In the genomic region with DNA sequence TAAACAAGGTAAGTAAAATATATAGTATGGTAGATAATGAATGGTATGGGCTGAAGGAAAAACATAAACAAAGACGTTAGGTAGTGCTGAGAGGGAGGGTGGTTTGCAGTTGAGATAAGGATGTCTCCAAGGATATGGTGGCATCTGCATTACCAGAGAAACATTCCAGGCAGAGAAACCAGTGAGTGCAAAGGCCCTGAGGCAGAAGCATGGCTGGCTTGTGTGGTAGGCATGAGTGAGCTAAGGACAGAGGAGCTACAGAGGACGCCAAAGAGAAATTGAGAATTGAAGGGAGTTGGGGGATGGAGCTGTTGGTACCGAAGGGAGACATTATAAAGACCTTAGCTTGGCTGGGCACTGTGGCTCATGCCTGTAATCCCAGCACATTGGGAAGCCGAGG, we compare ENCODE assay signal across 15 cellular contexts. TPM values are rescaled to one million over a fixed set of nuclear protein-coding genes. Genes with fewer than 3 reads are reported as not detected.
A peak's percentile ranks its signal among the peaks of the same experiment; 100 is the strongest.
DNase-seq lines count a peak whose midpoint lies in the region; FAIRE-seq and TF ChIP-seq lines count a peak whose summit lies in the region.
"Had no signal": no experiment of that assay in that cellular context is flagged by ENCODE, and none has a peak within 500 bp of the region (broad histone marks: within the 10 kb centered on the region; RNA-seq: fewer than 3 reads in every experiment).

No MANE protein-coding gene starts in this region.

- H3K4me2 ChIP-seq in mammary epithelial cell (ENCODE audit: insufficient read depth, low read depth, low read length) (no peak overlapping the region), trophoblast cell (ENCODE audit: low read length) (no peak overlapping the region)
- H3K4me2 ChIP-seq: A549 had no signal

- H2BK120ac ChIP-seq in trophoblast cell (ENCODE audit: insufficient read depth, low read length, poor library complexity) = no peak overlapping the region

- H3K27ac ChIP-seq in mammary epithelial cell (ENCODE audit: insufficient read depth, low read depth, low read length) (peak overlapping the region; percentile 7), trophoblast cell (ENCODE audit: low read depth, low read length) (no peak overlapping the region)
- H3K27ac ChIP-seq: C4-2B had no signal

- H4K91ac ChIP-seq in trophoblast cell (ENCODE audit: low read depth, low read length) = peak overlapping the region; percentile 22

- H4K20me1 ChIP-seq in mammary epithelial cell (ENCODE audit: insufficient read depth, low read length) = no peaks in the 10 kb centered on the region

- no peak overlapping the region for H2BK5ac ChIP-seq in trophoblast cell (ENCODE audit: low read depth, low read length, poor library complexity)

- CTCF ChIA-PET in mammary epithelial cell (lab: Charles Lee; ENCODE audit: low non-redundant PET) = no interaction called here

- FAIRE-seq in HTR-8/SVneo (lab: Jason Lieb, UNC) = peak; percentile 48
- no peak for FAIRE-seq in frontal cortex (lab: Jason Lieb, UNC)
- FAIRE-seq: A549, H1 had no signal

- DNase-seq in ELF-1 (ENCODE audit: low read depth, low spot score) = peak; percentile 35
- no peak for DNase-seq in HTR-8/SVneo (ENCODE audit: insufficient read length, low spot score)
- no peak for DNase-seq in mammary epithelial cell
- DNase-seq in trophoblast cell = peak in 1 of 2 donors; percentile 77
- no peak for DNase-seq in frontal cortex (ENCODE audit: low spot score in 2 of 2)
- no peak for DNase-seq in NCI-H1417 (lab: John Stamatoyannopoulos, UW)
- no peak for DNase-seq in NAMALWA (ENCODE audit: low spot score)
- DNase-seq: Caco-2; CD4-positive, alpha-beta T cell; DMS153; DMS79; H9 had no signal

- H3K23ac ChIP-seq in trophoblast cell (ENCODE audit: low read length) = no peak overlapping the region

- in situ Hi-C loops in mammary epithelial cell (cut with MboI; ENCODE audit: low sequenced_read_pairs in 2 of 2) = loop anchor here (10.0 to 25.0 kb wide), 7 partner anchors 1021 to 1896 kb away; no protein-coding TSS in a partner anchor

- 94% methylated on average over 4 of the region's 4 CpGs for WGBS in mammary epithelial cell (ENCODE audit: low coverage, missing lambda C conversion rate)
- 100% methylated on average over 1 of the region's 4 CpGs for WGBS in trophoblast cell (ENCODE audit: extremely low coverage, insufficient coverage, insufficient read length)

- no peak overlapping the region for H3K14ac ChIP-seq in trophoblast cell (ENCODE audit: low read length)

- H3K9ac ChIP-seq in mammary epithelial cell (ENCODE audit: insufficient read depth, low read length) (no peak overlapping the region), trophoblast cell (ENCODE audit: low read length) (no peak overlapping the region)

- dilution Hi-C loops in mammary epithelial cell (cut with HindIII; ENCODE audit: low sequenced_read_pairs) = no loop called here

- no peak overlapping the region for H2BK12ac ChIP-seq in trophoblast cell (ENCODE audit: low read length)

- intact Hi-C loops in mammary epithelial cell (cut with micrococcal nuclease) = loop anchor here (10.0 kb wide), 1 partner anchor 1729 kb away; no protein-coding TSS in a partner anchor

- H3K79me2 ChIP-seq in mammary epithelial cell (ENCODE audit: insufficient read depth, low read length) (no peaks in the 10 kb centered on the region), trophoblast cell (ENCODE audit: control insufficient read depth, insufficient read depth, low read length, poor library complexity) (peaks cover 2% of the 10 kb centered on the region)

- no peak for TF ChIP-seq CTCF in mammary epithelial cell (conservative IDR thresholded peaks at IDR 0.05 in 1 of 2, IDR thresholded peaks at IDR 0.05 in 1 of 2; ENCODE audit: extremely low read depth in 1 of 2, insufficient read depth in 1 of 2, low read depth in 1 of 2, low read length in 2 of 2)

- no peak overlapping the region for H2AK5ac ChIP-seq in trophoblast cell (ENCODE audit: low read length)

- H3K4ac ChIP-seq in trophoblast cell (ENCODE audit: low read depth, low read length) = no peak overlapping the region

- H2AFZ ChIP-seq in mammary epithelial cell (ENCODE audit: low read depth, low read length) (no peak overlapping the region), trophoblast cell (ENCODE audit: insufficient read depth, low read length, poor library complexity) (no peak overlapping the region)

- H3K36me3 ChIP-seq in mammary epithelial cell (ENCODE audit: insufficient read depth, low read length) = no peaks in the 10 kb centered on the region
- H3K36me3 ChIP-seq in trophoblast cell (ENCODE audit: control insufficient read depth in 1 of 2, insufficient read depth in 2 of 2, low read length in 2 of 2) = no peaks in the 10 kb centered on the region

- H3K4me3 ChIP-seq in mammary epithelial cell (replicated peaks in 1 of 3; ENCODE audit: insufficient read depth in 1 of 3, low read depth in 2 of 3, low read length in 3 of 3) = no peak overlapping the region
- no peak overlapping the region for H3K4me3 ChIP-seq in trophoblast cell (ENCODE audit: low read depth, low read length)
- H3K4me3 ChIP-seq: A549 had no signal

- no peak overlapping the region for H3K18ac ChIP-seq in trophoblast cell (ENCODE audit: low read length)

- no peak overlapping the region for H4K12ac ChIP-seq in trophoblast cell (ENCODE audit: low read depth, low read length)

- BruUV-seq in mammary epithelial cell (replicated peaks; lab: Mats Ljungman, UMichigan) = no TSS peak

- no peak overlapping the region for H4K8ac ChIP-seq in trophoblast cell (ENCODE audit: low read depth, low read length)

- no peaks in the 10 kb centered on the region for H3K27me3 ChIP-seq in mammary epithelial cell (ENCODE audit: insufficient read depth, low read length)
- H3K27me3 ChIP-seq in trophoblast cell (ENCODE audit: insufficient read depth, low read length) = no peaks in the 10 kb centered on the region

- peaks cover 63% of the 10 kb centered on the region for H3K4me1 ChIP-seq in mammary epithelial cell (ENCODE audit: insufficient read depth, low read length)
- peaks cover 14 to 19% of the 10 kb centered on the region in 2 experiments for H3K4me1 ChIP-seq in trophoblast cell (ENCODE audit: control insufficient read depth in 1 of 2, insufficient read depth in 2 of 2, low read length in 2 of 2)

- no peaks in the 10 kb centered on the region for H3K9me3 ChIP-seq in mammary epithelial cell (replicated peaks; ENCODE audit: insufficient read depth, low read length)
- no peaks in the 10 kb centered on the region for H3K9me3 ChIP-seq in trophoblast cell (ENCODE audit: insufficient read depth, low read depth, low read length)
- H3K9me3 ChIP-seq: A549, Caco-2 had no signal

- H3K79me1 ChIP-seq in trophoblast cell (ENCODE audit: low read length) = peaks cover 31% of the 10 kb centered on the region

RNA-seq across cellular contexts. Expression of a gene that starts 18.4 kb away (rescaled TPM):
- total RNA-seq in mammary epithelial cell (100 to 1,000 TPM in 1 of 2 donors, 10 to 100 TPM in 1; 15.7 to 112 TPM), frontal cortex (not detected)
- polyA plus RNA-seq in mammary epithelial cell = 18.8 TPM
- polyA minus RNA-seq in mammary epithelial cell = 31.8 TPM
- 329 and 338 TPM in 2 replicates for polyA plus RNA-seq in trophoblast cell (2013)
- total RNA-seq: H1 had no signal

Comparison
In these comparisons a context has a peak if more than half of its experiments do, and no peak if none do; other contexts are left out.
1. RNA of a gene that starts 18.4 kb away (total RNA-seq): 15.7 to 112 TPM in mammary epithelial cell; not detected in frontal cortex (single experiment); every median in the first group is over 10 times any median in the second.